19 cellular contexts compared by ENCODE assay signal in genomic region chr19:15268192-15268927, GRCh38. TPM values are rescaled to one million over a fixed set of nuclear protein-coding genes. Genes with fewer than 3 reads are reported as not detected.
DNase-seq lines count a peak whose midpoint lies in the region; ATAC-seq and TF ChIP-seq lines count a peak whose summit lies in the region.
"Had no signal": no experiment of that assay in that cellular context is flagged by ENCODE, and none has a peak within 500 bp of the region (broad histone marks: within the 10 kb centered on the region; RNA-seq: fewer than 3 reads in every experiment).

No MANE protein-coding gene starts in this region.

- no peaks in the 10 kb centered on the region for H3K9me3 Mint-ChIP-seq in natural killer cell
- H3K9me3 Mint-ChIP-seq in natural killer cell treated with Interleukin-12 subunit alpha and Interleukin-12 subunit beta and Interleukin-15 and Interleukin-18, amount 100 ng/mL, for 72 hours: no peaks in the 10 kb centered on the region
- H3K9me3 Mint-ChIP-seq in activated naive CD8-positive, alpha-beta T cell treated with anti-CD3 and anti-CD28 coated beads for 36 hours: no peaks in the 10 kb centered on the region

- TF ChIP-seq EP300 in transverse colon (IDR thresholded peaks at IDR 0.05; ENCODE audit: low read depth): no peak

- no peak for ATAC-seq in natural killer cell
- ATAC-seq in natural killer cell treated with Interleukin-12 subunit alpha and Interleukin-12 subunit beta and Interleukin-15 and Interleukin-18, amount 100 ng/mL, for 72 hours: no peak
- ATAC-seq in right lobe of liver: peak; percentile 21 to 51 (median 43)
- ATAC-seq: K562, left ventricle myocardium superior, sciatic nerve had no signal

- H3K27ac ChIP-seq in right lobe of liver (peak overlapping the region; percentile 53 to 63 (median 56)), transverse colon (peak overlapping the region in 3 of 4 donors; percentile 14 to 52 (median 46))
- H3K27ac ChIP-seq: neutrophil had no signal

- TF ChIP-seq CTCF in natural killer cell (IDR thresholded peaks at IDR 0.05) (no peak), right lobe of liver (IDR thresholded peaks at IDR 0.05) (no peak), transverse colon (IDR thresholded peaks at IDR 0.05) (no peak)

- peaks cover 43 to 61% of the 10 kb centered on the region in 2 donors for H3K4me1 Mint-ChIP-seq in natural killer cell
- H3K4me1 Mint-ChIP-seq in natural killer cell treated with Interleukin-12 subunit alpha and Interleukin-12 subunit beta and Interleukin-15 and Interleukin-18, amount 100 ng/mL, for 72 hours (ENCODE audit: low read depth in 2 of 2): peaks cover 29 to 55% of the 10 kb centered on the region in 2 donors
- H3K4me1 Mint-ChIP-seq in activated naive CD8-positive, alpha-beta T cell treated with anti-CD3 and anti-CD28 coated beads for 36 hours: peaks cover 22% of the 10 kb centered on the region

- H3K4me1 ChIP-seq in right lobe of liver (peaks cover 2 to 65% (median 34%) of the 10 kb centered on the region in 4 donors), transverse colon (peaks cover 23 to 71% (median 45%) of the 10 kb centered on the region in 4 donors)

- WGBS in right lobe of liver (ENCODE audit: insufficient coverage, low coverage, low lambda C conversion rate, missing lambda C conversion rate): 49% methylated on average over 8 of the region's 12 CpGs
- 69 to 78% methylated on average over 4 to 12 of the region's 12 CpGs for WGBS in transverse colon (ENCODE audit: low coverage in 1 of 2), 2 donors

- intact Hi-C loops in natural killer cell (cut with micrococcal nuclease): loop anchor here (10.0 kb wide), 1 partner anchor 196 kb away; the partner anchor contains the start of gene RASAL3
- intact Hi-C loops in right lobe of liver (cut with DNase I): loop anchor here in 1 of 2 donors (10.0 kb wide), 2 partner anchors 56 to 106 kb away; partner anchors contain the start of gene AKAP8
- intact Hi-C loops in transverse colon (cut with DNase I; ENCODE audit: low total_unique reads): no loop called here

- no peak for DNase-seq in natural killer cell
- no peak for DNase-seq in natural killer cell treated with Interleukin-12 subunit alpha and Interleukin-12 subunit beta and Interleukin-15 and Interleukin-18, amount 100 ng/mL, for 72 hours (ENCODE audit: low spot score)
- no peak for DNase-seq in activated naive CD8-positive, alpha-beta T cell treated with anti-CD3 and anti-CD28 coated beads for 36 hours
- peak in 1 of 3 donors; percentile 39 for DNase-seq in right lobe of liver
- DNase-seq in transverse colon: no peak
- DNase-seq in SKM-1 treated with dmso at 0.1 percent for 144 hours (lab: John Stamatoyannopoulos, UW; ENCODE audit: unreplicated experiment): no peak
- no peak for DNase-seq in NCI-H2107 (lab: John Stamatoyannopoulos, UW)
- no peak for DNase-seq in MG63
- DNase-seq: activated effector memory CD4-positive, alpha-beta T cell treated with anti-CD3 and anti-CD28 coated beads, Interleukin-2, amount 50 U/mL, for 16 hours; DMS153; GOT3; left ventricle myocardium superior; NCI-H1105 treated with DMSO at 0.1 percent for 48 hours; NCI-H345; stimulated activated CD4-positive, alpha-beta T cell treated with anti-CD3 and anti-CD28 coated beads, Interleukin-2, amount 100 ng/mL, for 48 hours had no signal

- H3K4me3 ChIP-seq in right lobe of liver (no peak overlapping the region), transverse colon (no peak overlapping the region), MG63 (no peak overlapping the region)
- H3K4me3 ChIP-seq: breast epithelium, K562 had no signal

- no peak for TF ChIP-seq POLR2A in right lobe of liver (IDR thresholded peaks at IDR 0.05)
- TF ChIP-seq POLR2A in transverse colon (IDR thresholded peaks at IDR 0.05): no peak

- H3K9me3 ChIP-seq in right lobe of liver (no peaks in the 10 kb centered on the region), transverse colon (no peaks in the 10 kb centered on the region), MG63 (no peaks in the 10 kb centered on the region)
- H3K9me3 ChIP-seq: breast epithelium, neutrophil had no signal

- H3K36me3 Mint-ChIP-seq in natural killer cell: no peaks in the 10 kb centered on the region
- H3K36me3 Mint-ChIP-seq in natural killer cell treated with Interleukin-12 subunit alpha and Interleukin-12 subunit beta and Interleukin-15 and Interleukin-18, amount 100 ng/mL, for 72 hours: peaks cover 8% of the 10 kb centered on the region
- H3K36me3 Mint-ChIP-seq in activated naive CD8-positive, alpha-beta T cell treated with anti-CD3 and anti-CD28 coated beads for 36 hours: peaks cover 9% of the 10 kb centered on the region

- no peak overlapping the region for H3K4me3 Mint-ChIP-seq in natural killer cell
- no peak overlapping the region for H3K4me3 Mint-ChIP-seq in natural killer cell treated with Interleukin-12 subunit alpha and Interleukin-12 subunit beta and Interleukin-15 and Interleukin-18, amount 100 ng/mL, for 72 hours
- H3K4me3 Mint-ChIP-seq in activated naive CD8-positive, alpha-beta T cell treated with anti-CD3 and anti-CD28 coated beads for 36 hours: no peak overlapping the region

- H3K27me3 Mint-ChIP-seq in natural killer cell (ENCODE audit: low read depth in 2 of 2): no peaks in the 10 kb centered on the region
- no peaks in the 10 kb centered on the region for H3K27me3 Mint-ChIP-seq in natural killer cell treated with Interleukin-12 subunit alpha and Interleukin-12 subunit beta and Interleukin-15 and Interleukin-18, amount 100 ng/mL, for 72 hours
- no peaks in the 10 kb centered on the region for H3K27me3 Mint-ChIP-seq in activated naive CD8-positive, alpha-beta T cell treated with anti-CD3 and anti-CD28 coated beads for 36 hours

- in situ Hi-C loops in transverse colon (cut with MboI; ENCODE audit: low pct_ligation_motif_present in 1 of 4, low pct_unique_long_range_greater_than_20kb in 1 of 4, low sequenced_read_pairs in 3 of 4): loop anchor here in 2 of 4 donors (10.0 to 25.0 kb wide), 2 partner anchors 169 to 286 kb away; partner anchors contain the start of gene WIZ (in 1 of the 2)

- peak overlapping the region; percentile 21 to 39 for H3K27ac Mint-ChIP-seq in natural killer cell
- H3K27ac Mint-ChIP-seq in natural killer cell treated with Interleukin-12 subunit alpha and Interleukin-12 subunit beta and Interleukin-15 and Interleukin-18, amount 100 ng/mL, for 72 hours: peak overlapping the region in 1 of 2 donors; percentile 72
- H3K27ac Mint-ChIP-seq in activated naive CD8-positive, alpha-beta T cell treated with anti-CD3 and anti-CD28 coated beads for 36 hours: peak overlapping the region; percentile 57

- peaks cover 2 to 57% (median 26%) of the 10 kb centered on the region in 4 donors for H3K36me3 ChIP-seq in right lobe of liver
- peaks cover 0 to 22% (median 9%) of the 10 kb centered on the region in 4 donors for H3K36me3 ChIP-seq in transverse colon
- peaks cover 96% of the 10 kb centered on the region for H3K36me3 ChIP-seq in MG63
- H3K36me3 ChIP-seq: breast epithelium had no signal

- H3K27me3 ChIP-seq in right lobe of liver: no peaks in the 10 kb centered on the region
- H3K27me3 ChIP-seq in transverse colon: no peaks in the 10 kb centered on the region
- H3K27me3 ChIP-seq in MG63: no peaks in the 10 kb centered on the region
- H3K27me3 ChIP-seq: breast epithelium, neutrophil had no signal

RNA-seq across cellular contexts. Expression of gene EPHX3, which starts 36.1 kb away (rescaled TPM):
- not detected for total RNA-seq in natural killer cell
- total RNA-seq in natural killer cell treated with Interleukin-12 subunit alpha and Interleukin-12 subunit beta and Interleukin-15 and Interleukin-18, amount 100 ng/mL, for 72 hours: 1 to 10 TPM in 1 of 2 donors, under 1 TPM in 1; 0.81 to 1.0 TPM
- total RNA-seq in activated naive CD8-positive, alpha-beta T cell treated with anti-CD3 and anti-CD28 coated beads for 36 hours: not detected
- under 1 TPM in 3 of 6 experiments, not detected in 3; 0.20 to 0.25 (median 0.22) TPM for total RNA-seq in right lobe of liver
- total RNA-seq in transverse colon: not detected
- not detected in 2 replicates for total RNA-seq in MG63 (2014; rRNA removed; shearing (Covaris generic); ENCODE audit: low replicate concordance)
- total RNA-seq: left ventricle myocardium superior had no signal

Comparison
In these comparisons a context has a peak if more than half of its experiments do, and no peak if none do; other contexts are left out.
1. ATAC-seq: peak in right lobe of liver (4 of 4); none in natural killer cell (0 of 3) and natural killer cell treated with Interleukin-12 subunit alpha and Interleukin-12 subunit beta and Interleukin-15 and Interleukin-18, amount 100 ng/mL, for 72 hours (0 of 2).